In genomic region chr17:38571833-38572274, GRCh38 we compare ENCODE assay signal across 1 cellular context.
TF ChIP-seq lines count a peak whose summit lies in the region.

No MANE protein-coding gene starts in this region.

TF ChIP-seq in HCT116, 20 proteins besides CTCF, POLR2A, EP300 and RAD21 (continued from another document):
- no peak for TF ChIP-seq ZNF274 (IDR thresholded peaks at IDR 0.05; ENCODE audit: low read depth, low read length)
- TF ChIP-seq JUND (IDR thresholded peaks at IDR 0.05), result no peak
- no peak for TF ChIP-seq ZFX (IDR thresholded peaks at IDR 0.05)
- no peak for TF ChIP-seq EZH2 (IDR thresholded peaks at IDR 0.05)
- no peak for TF ChIP-seq YY1 (IDR thresholded peaks at IDR 0.05; ENCODE audit: extremely low read depth, insufficient replicate concordance, low read depth, low read length)
- no peak for TF ChIP-seq FOSL1 (IDR thresholded peaks at IDR 0.05; ENCODE audit: low read depth)
- TF ChIP-seq, protein P1, sequence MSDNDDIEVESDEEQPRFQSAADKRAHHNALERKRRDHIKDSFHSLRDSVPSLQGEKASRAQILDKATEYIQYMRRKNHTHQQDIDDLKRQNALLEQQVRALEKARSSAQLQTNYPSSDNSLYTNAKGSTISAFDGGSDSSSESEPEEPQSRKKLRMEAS (IDR thresholded peaks at IDR 0.05), result no peak
- no peak for TF ChIP-seq EGR1 (IDR thresholded peaks at IDR 0.05; ENCODE audit: low read depth)
- no peak for TF ChIP-seq SP1 (IDR thresholded peaks at IDR 0.05; ENCODE audit: low read depth)
- TF ChIP-seq SRF (IDR thresholded peaks at IDR 0.05; ENCODE audit: low read depth), result no peak
- TF ChIP-seq ELF1 (IDR thresholded peaks at IDR 0.05; ENCODE audit: borderline replicate concordance, low read depth), result no peak
- no peak for TF ChIP-seq POLR2AphosphoS5 (IDR thresholded peaks at IDR 0.05; ENCODE audit: low read depth, low read length)
